11 cellular contexts compared by ENCODE assay signal in genomic region chr10:113056468-113057021, GRCh38.
DNase-seq lines count a peak whose midpoint lies in the region; ATAC-seq and TF ChIP-seq lines count a peak whose summit lies in the region.
"Had no signal": no experiment of that assay in that cellular context is flagged by ENCODE, and none has a peak within 500 bp of the region (broad histone marks: within the 10 kb centered on the region; RNA-seq: fewer than 3 reads in every experiment).

No MANE protein-coding gene starts in this region.

- no peaks in the 10 kb centered on the region for H3K9me3 ChIP-seq in smooth muscle cell (replicated peaks; ENCODE audit: low read depth)
- no peaks in the 10 kb centered on the region for H3K9me3 ChIP-seq in PC-3 (ENCODE audit: low read length)

- H3K9ac ChIP-seq in smooth muscle cell (ENCODE audit: low read depth) = peak overlapping the region; percentile 42
- no peak overlapping the region for H3K9ac ChIP-seq in PC-3 (ENCODE audit: low read length)

- peaks cover 4% of the 10 kb centered on the region for H3K4me1 Mint-ChIP-seq in activated naive CD8-positive, alpha-beta T cell treated with anti-CD3 and anti-CD28 coated beads for 36 hours

- H3F3A ChIP-seq in smooth muscle cell (ENCODE audit: low read depth) = peaks cover 37% of the 10 kb centered on the region
- no peaks in the 10 kb centered on the region for H3F3A ChIP-seq in PC-3 (ENCODE audit: low read length, unreplicated experiment)

- peaks cover 84% of the 10 kb centered on the region for H3K4me1 ChIP-seq in smooth muscle cell (ENCODE audit: low read depth)
- H3K4me1 ChIP-seq in PC-3 (ENCODE audit: insufficient read depth, low read length) = no peaks in the 10 kb centered on the region; the same call in 1 of the 2 replicates

- peaks cover 5% of the 10 kb centered on the region for H3K27me3 Mint-ChIP-seq in activated naive CD8-positive, alpha-beta T cell treated with anti-CD3 and anti-CD28 coated beads for 36 hours

- POLR2A ChIA-PET in PC-3 (lab: Charles Lee; ENCODE audit: unreplicated experiment) = no interaction called here

- no peaks in the 10 kb centered on the region for H3K9me2 ChIP-seq in PC-3 (replicated peaks; ENCODE audit: low read length)

- H3K36me3 ChIP-seq in smooth muscle cell (ENCODE audit: low read depth) (no peaks in the 10 kb centered on the region), PC-3 (ENCODE audit: low read depth, low read length) (peaks cover 10% of the 10 kb centered on the region; the same call in 1 of the 2 replicates), H7 (replicated peaks; ENCODE audit: control insufficient read depth, insufficient read depth, low read length) (0 out of 2 replicates have a peak, but pooled peaks cover 2% of the 10 kb centered on the region)

- no peak overlapping the region for H3K4me3 Mint-ChIP-seq in activated naive CD8-positive, alpha-beta T cell treated with anti-CD3 and anti-CD28 coated beads for 36 hours

- 2% methylated on average over 8 of the region's 8 CpGs for WGBS in smooth muscle cell (ENCODE audit: low lambda C conversion rate)

- no TSS peak for BruUV-seq in PC-3 (replicated peaks; lab: Mats Ljungman, UMichigan)

- ATAC-seq in SK-N-SH treated with all-trans-retinoic acid at 6 μM for 48 hours (peak; percentile 64), PC-3 (no peak), GM21723 (IDR thresholded peaks at IDR 0.05; ENCODE audit: unreplicated experiment) (no peak)

- H3K27me3 ChIP-seq in smooth muscle cell (ENCODE audit: low read depth) (no peaks in the 10 kb centered on the region), PC-3 (ENCODE audit: low read length) (no peaks in the 10 kb centered on the region), H7 (ENCODE audit: control insufficient read depth, insufficient read depth, low read length) (no peaks in the 10 kb centered on the region)

- H3K27ac ChIP-seq in smooth muscle cell (ENCODE audit: low read depth) (peak overlapping the region; percentile 87), PC-3 (ENCODE audit: low read length) (no peak overlapping the region)

- H3K4me2 ChIP-seq in smooth muscle cell (peak overlapping the region; percentile 61), PC-3 (ENCODE audit: low read length) (no peak overlapping the region)

- H4K20me1 ChIP-seq in smooth muscle cell (ENCODE audit: low read depth) (peaks cover 33% of the 10 kb centered on the region), PC-3 (ENCODE audit: low read length) (no peaks in the 10 kb centered on the region)

- H3K4me3 ChIP-seq in fibroblast of the aortic adventitia (ENCODE audit: low read depth, low read length) (no peak overlapping the region), smooth muscle cell (no peak overlapping the region), PC-3 (ENCODE audit: low read length) (no peak overlapping the region), H7 (ENCODE audit: insufficient read depth, low read depth, low read length) (no peak overlapping the region)

- TF ChIP-seq CTCF in fibroblast of the aortic adventitia (IDR thresholded peaks at IDR 0.05; ENCODE audit: insufficient read depth, low read length) = no peak
- TF ChIP-seq CTCF in smooth muscle cell (IDR thresholded peaks at IDR 0.05; ENCODE audit: borderline replicate concordance, insufficient read depth, poor library complexity, severe bottlenecking) = no peak
- TF ChIP-seq CTCF in PC-3 (conservative IDR thresholded peaks at IDR 0.05; ENCODE audit: low read depth, low read length) = no peak

- CTCF ChIA-PET in PC-3 (lab: Charles Lee) = no interaction called here

- H2AFZ ChIP-seq in smooth muscle cell (ENCODE audit: low read depth) (no peak overlapping the region), PC-3 (ENCODE audit: low read length) (no peak overlapping the region)

- peaks cover 39% of the 10 kb centered on the region for H3K79me2 ChIP-seq in smooth muscle cell (ENCODE audit: low read depth)
- peaks cover 89% of the 10 kb centered on the region for H3K79me2 ChIP-seq in PC-3 (ENCODE audit: low read length)

- H3K27ac Mint-ChIP-seq in activated naive CD8-positive, alpha-beta T cell treated with anti-CD3 and anti-CD28 coated beads for 36 hours = no peak overlapping the region

- H3K9me3 Mint-ChIP-seq in activated naive CD8-positive, alpha-beta T cell treated with anti-CD3 and anti-CD28 coated beads for 36 hours = no peaks in the 10 kb centered on the region

- peak; percentile 72 for DNase-seq in GM03348 (ENCODE audit: low spot score)
- DNase-seq in fibroblast of the aortic adventitia (ENCODE audit: low read depth) = peak; percentile 91
- peak; percentile 36 for DNase-seq in smooth muscle cell (lab: John Stamatoyannopoulos, UW; ENCODE audit: unreplicated experiment)
- no peak for DNase-seq in PC-3
- no peak for DNase-seq in H7
- no peak for DNase-seq in activated naive CD8-positive, alpha-beta T cell treated with anti-CD3 and anti-CD28 coated beads for 36 hours
- DNase-seq: activated effector memory CD4-positive, alpha-beta T cell treated with Interleukin-2 at 50 U/mL for 16 hours; DMS53; stimulated activated CD4-positive, alpha-beta T cell treated with anti-CD3 and anti-CD28 coated beads, Interleukin-15, amount 100 ng/mL, for 24 hours had no signal

- intact Hi-C loops in PC-3 (cut with micrococcal nuclease) = no loop called here

- H3K36me3 Mint-ChIP-seq in activated naive CD8-positive, alpha-beta T cell treated with anti-CD3 and anti-CD28 coated beads for 36 hours = no peaks in the 10 kb centered on the region

TF ChIP-seq in SK-N-SH treated with all-trans-retinoic acid at 6 μM for 48 hours, 23 proteins besides CTCF, POLR2A, EP300 and RAD21:
- TF ChIP-seq TSHZ2 (CRISPR knock-in tag; IDR thresholded peaks at IDR 0.05) = no peak
- peak; percentile 66 for TF ChIP-seq ISL1 (CRISPR knock-in tag; IDR thresholded peaks at IDR 0.05)
- TF ChIP-seq PATZ1 (CRISPR knock-in tag; IDR thresholded peaks at IDR 0.05; ENCODE audit: borderline replicate concordance) = peak; percentile 82; the same call in 1 of the 2 replicates

Comparison
In these comparisons a context has a peak if more than half of its experiments do, and no peak if none do; other contexts are left out.
1. DNase-seq: peak in GM03348 (single experiment), fibroblast of the aortic adventitia (single experiment) and smooth muscle cell (single experiment); none in PC-3 (single experiment), H7 (single experiment) and activated naive CD8-positive, alpha-beta T cell treated with anti-CD3 and anti-CD28 coated beads for 36 hours (single experiment).